Comparison of ENCODE assay signal across 24 cellular contexts in genomic region chr3:94643400-94643799, GRCh38.
"Had no signal": no experiment of that assay in that cellular context is flagged by ENCODE, and none has a peak within 500 bp of the region (broad histone marks: within the 10 kb centered on the region; RNA-seq: fewer than 3 reads in every experiment).

No MANE protein-coding gene starts in this region.

- H3K36me3 ChIP-seq: cardiac muscle cell, lower lobe of right lung, thoracic aorta had no signal

- ATAC-seq: activated naive CD8-positive, alpha-beta T cell treated with anti-CD3 and anti-CD28 coated beads, Interleukin-2, amount 50 U/mL, for 24 hours; left lobe of liver; lower lobe of right lung; naive thymus-derived CD4-positive, alpha-beta T cell had no signal

- H3K4me3 ChIP-seq: cardiac muscle cell, lower lobe of right lung, thoracic aorta had no signal

- H3K4me1 Mint-ChIP-seq: activated naive CD4-positive, alpha-beta T cell treated with anti-CD3 and anti-CD28 coated beads, Interleukin-2, amount 10 ng/mL, durations not matched to agents 7 days and 5 days; activated naive CD8-positive, alpha-beta T cell treated with anti-CD3 and anti-CD28 coated beads, Interleukin-2, amount 50 U/mL, for 24 hours; naive thymus-derived CD4-positive, alpha-beta T cell; neural crest cell had no signal

- H3K27ac ChIP-seq: cardiac muscle cell, lower lobe of right lung, thoracic aorta had no signal

- H3K27ac Mint-ChIP-seq: activated CD4-positive, alpha-beta memory T cell treated with anti-CD3 and anti-CD28 coated beads for 36 hours; activated naive CD4-positive, alpha-beta T cell treated with anti-CD3 and anti-CD28 coated beads, Interleukin-2, amount 10 ng/mL, durations not matched to agents 7 days and 5 days; activated naive CD8-positive, alpha-beta T cell treated with anti-CD3 and anti-CD28 coated beads, Interleukin-2, amount 50 U/mL, for 24 hours; dendritic cell treated with granulocyte-macrophage colony-stimulating factor and Interleukin-4, amounts not matched to agents 40 ng/mL and 50 ng/mL, for 4 days; naive thymus-derived CD4-positive, alpha-beta T cell; type B pancreatic cell had no signal

- H3K27me3 ChIP-seq: cardiac muscle cell had no signal

- H3K4me1 ChIP-seq: lower lobe of right lung had no signal

- H3K27me3 Mint-ChIP-seq: activated CD4-positive, alpha-beta memory T cell treated with anti-CD3 and anti-CD28 coated beads for 36 hours; activated naive CD4-positive, alpha-beta T cell treated with anti-CD3 and anti-CD28 coated beads, Interleukin-2, amount 10 ng/mL, durations not matched to agents 7 days and 5 days; activated naive CD8-positive, alpha-beta T cell treated with anti-CD3 and anti-CD28 coated beads, Interleukin-2, amount 50 U/mL, for 24 hours; dendritic cell treated with granulocyte-macrophage colony-stimulating factor and Interleukin-4, amounts not matched to agents 40 ng/mL and 50 ng/mL, for 4 days; naive thymus-derived CD4-positive, alpha-beta T cell; progenitor cell of endocrine pancreas had no signal

- H3K4me3 Mint-ChIP-seq: activated CD4-positive, alpha-beta memory T cell treated with anti-CD3 and anti-CD28 coated beads for 36 hours; activated naive CD4-positive, alpha-beta T cell treated with anti-CD3 and anti-CD28 coated beads, Interleukin-2, amount 10 ng/mL, durations not matched to agents 7 days and 5 days; activated naive CD8-positive, alpha-beta T cell treated with anti-CD3 and anti-CD28 coated beads, Interleukin-2, amount 50 U/mL, for 24 hours; dendritic cell treated with granulocyte-macrophage colony-stimulating factor and Interleukin-4, amounts not matched to agents 40 ng/mL and 50 ng/mL, for 4 days; naive thymus-derived CD4-positive, alpha-beta T cell; neural crest cell; type B pancreatic cell had no signal

- H3K9me3 ChIP-seq: lower lobe of right lung, thoracic aorta had no signal

- H3K36me3 Mint-ChIP-seq: activated CD4-positive, alpha-beta memory T cell treated with anti-CD3 and anti-CD28 coated beads for 36 hours; activated naive CD4-positive, alpha-beta T cell treated with anti-CD3 and anti-CD28 coated beads, Interleukin-2, amount 10 ng/mL, durations not matched to agents 7 days and 5 days; naive thymus-derived CD4-positive, alpha-beta T cell; type B pancreatic cell had no signal

- DNase-seq: activated CD4-positive, alpha-beta memory T cell treated with anti-CD3 and anti-CD28 coated beads for 36 hours; activated CD4-positive, alpha-beta T cell treated with anti-CD3 and anti-CD28 coated beads for 48 hours; activated CD4-positive, CD25-positive, alpha-beta regulatory T cell; activated effector memory CD4-positive, alpha-beta T cell treated with anti-CD3 and anti-CD28 coated beads, Interleukin-2, amount 50 U/mL, for 16 hours; activated naive CD4-positive, alpha-beta T cell treated with anti-CD3 and anti-CD28 coated beads, Interleukin-2, amount 10 ng/mL, durations not matched to agents 7 days and 5 days; activated naive CD8-positive, alpha-beta T cell treated with anti-CD3 and anti-CD28 coated beads, Interleukin-2, amount 50 U/mL, for 24 hours; effector CD4-positive, alpha-beta T cell; erythroblast; foreskin fibroblast; lower lobe of right lung; naive thymus-derived CD4-positive, alpha-beta T cell; retina; stimulated activated CD4-positive, alpha-beta T cell treated with anti-CD3 and anti-CD28 coated beads, Interleukin-2, amount 100 ng/mL, for 48 hours; stimulated activated CD8-positive, alpha-beta memory T cell treated with anti-CD3 and anti-CD28 coated beads, Interleukin-4, amount 100 ng/mL, for 48 hours; stimulated activated naive CD4-positive, alpha-beta T cell; T-helper 1 cell; T-helper 9 cell had no signal
